10 cellular contexts compared by ENCODE assay signal in the genomic region with DNA sequence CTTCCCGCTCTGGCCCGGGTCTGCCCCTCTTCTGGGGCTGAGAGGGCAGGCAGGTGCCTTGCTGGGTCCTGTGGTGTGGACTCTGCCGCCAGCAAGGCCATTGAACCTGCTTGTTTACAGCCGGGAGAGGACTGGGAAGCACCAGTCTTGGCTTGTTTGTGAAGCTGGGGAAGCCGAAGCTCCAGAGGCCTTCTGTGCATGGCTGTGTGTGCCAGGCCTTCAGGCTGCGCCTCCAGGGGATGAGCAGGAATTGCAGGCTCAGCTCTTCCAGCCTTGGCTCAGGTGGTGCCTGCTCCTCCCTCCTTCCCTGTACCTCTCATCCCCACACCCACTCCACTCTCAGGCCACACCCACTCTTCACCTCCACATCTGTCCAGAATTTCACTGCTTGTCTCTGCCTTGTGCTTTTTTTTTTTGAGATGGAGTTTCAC. TPM values are rescaled to one million over a fixed set of nuclear protein-coding genes. Genes with fewer than 3 reads are reported as not detected.
A peak's percentile ranks its signal among the peaks of the same experiment; 100 is the strongest.
DNase-seq lines count a peak whose midpoint lies in the region; ATAC-seq and TF ChIP-seq lines count a peak whose summit lies in the region.
"Had no signal": no experiment of that assay in that cellular context is flagged by ENCODE, and none has a peak within 500 bp of the region (broad histone marks: within the 10 kb centered on the region; RNA-seq: fewer than 3 reads in every experiment).

No MANE protein-coding gene starts in this region.

- H3K4me1 Mint-ChIP-seq in stimulated activated naive CD8-positive, alpha-beta T cell treated with anti-CD3 and anti-CD28 coated beads, Interleukin-15, Interleukin-2, amounts not matched to agents 100 ng/mL and 50 ng/mL, for 24 hours (ENCODE audit: low read depth), result peaks cover 54% of the 10 kb centered on the region
- peaks cover 75% of the 10 kb centered on the region for H3K4me1 Mint-ChIP-seq in stimulated activated naive CD8-positive, alpha-beta T cell treated with anti-CD3 and anti-CD28 coated beads, Interleukin-15, amount 100 ng/mL, for 72 hours
- H3K4me1 Mint-ChIP-seq in natural killer cell treated with Interleukin-12 subunit alpha and Interleukin-12 subunit beta and Interleukin-15 and Interleukin-18, amount 100 ng/mL, for 72 hours (ENCODE audit: low read depth in 2 of 2), result peaks cover 37% of the 10 kb centered on the region in 2 donors

- no peak overlapping the region for H3K4me3 Mint-ChIP-seq in stimulated activated naive CD8-positive, alpha-beta T cell treated with anti-CD3 and anti-CD28 coated beads, Interleukin-15, Interleukin-2, amounts not matched to agents 100 ng/mL and 50 ng/mL, for 24 hours
- no peak overlapping the region for H3K4me3 Mint-ChIP-seq in stimulated activated naive CD8-positive, alpha-beta T cell treated with anti-CD3 and anti-CD28 coated beads, Interleukin-15, amount 100 ng/mL, for 72 hours
- H3K4me3 Mint-ChIP-seq in natural killer cell treated with Interleukin-12 subunit alpha and Interleukin-12 subunit beta and Interleukin-15 and Interleukin-18, amount 100 ng/mL, for 72 hours, result no peak overlapping the region

- no peak for ATAC-seq in stimulated activated naive CD8-positive, alpha-beta T cell treated with anti-CD3 and anti-CD28 coated beads, Interleukin-15, amount 100 ng/mL, for 72 hours
- no peak for ATAC-seq in GM18907 (IDR thresholded peaks at IDR 0.05; ENCODE audit: unreplicated experiment)
- ATAC-seq in natural killer cell treated with Interleukin-12 subunit alpha and Interleukin-12 subunit beta and Interleukin-15 and Interleukin-18, amount 100 ng/mL, for 72 hours, result no peak

- H3K27ac ChIP-seq in VCaP, result peak overlapping the region; percentile 82
- H3K27ac ChIP-seq: brain microvascular endothelial cell had no signal

- no peak for DNase-seq in stimulated activated naive CD8-positive, alpha-beta T cell treated with anti-CD3 and anti-CD28 coated beads, Interleukin-15, amount 100 ng/mL, for 72 hours
- DNase-seq in left kidney (ENCODE audit: low read depth, low spot score) (peak; percentile 47), EL (no peak)
- DNase-seq in natural killer cell treated with Interleukin-12 subunit alpha and Interleukin-12 subunit beta and Interleukin-15 and Interleukin-18, amount 100 ng/mL, for 72 hours (ENCODE audit: low spot score), result no peak
- DNase-seq in stimulated activated CD8-positive, alpha-beta memory T cell treated with anti-CD3 and anti-CD28 coated beads, Interleukin-4, amount 100 ng/mL, for 48 hours, result no peak
- DNase-seq: brain microvascular endothelial cell, NCI-H774 had no signal

- H3K36me3 Mint-ChIP-seq in stimulated activated naive CD8-positive, alpha-beta T cell treated with anti-CD3 and anti-CD28 coated beads, Interleukin-15, Interleukin-2, amounts not matched to agents 100 ng/mL and 50 ng/mL, for 24 hours (ENCODE audit: low read depth), result peaks cover 9% of the 10 kb centered on the region
- no peaks in the 10 kb centered on the region for H3K36me3 Mint-ChIP-seq in natural killer cell treated with Interleukin-12 subunit alpha and Interleukin-12 subunit beta and Interleukin-15 and Interleukin-18, amount 100 ng/mL, for 72 hours

- TF ChIP-seq CTCF in VCaP (conservative IDR thresholded peaks at IDR 0.05), result peak; percentile 40; the same call in 1 of the 2 replicates

- peak overlapping the region; percentile 40 for H3K27ac Mint-ChIP-seq in stimulated activated naive CD8-positive, alpha-beta T cell treated with anti-CD3 and anti-CD28 coated beads, Interleukin-15, Interleukin-2, amounts not matched to agents 100 ng/mL and 50 ng/mL, for 24 hours
- H3K27ac Mint-ChIP-seq in stimulated activated naive CD8-positive, alpha-beta T cell treated with anti-CD3 and anti-CD28 coated beads, Interleukin-15, amount 100 ng/mL, for 72 hours, result peak overlapping the region in 1 of 2 donors; percentile 95
- H3K27ac Mint-ChIP-seq in natural killer cell treated with Interleukin-12 subunit alpha and Interleukin-12 subunit beta and Interleukin-15 and Interleukin-18, amount 100 ng/mL, for 72 hours, result peak overlapping the region in 1 of 2 donors; percentile 77

- no peaks in the 10 kb centered on the region for H3K27me3 Mint-ChIP-seq in stimulated activated naive CD8-positive, alpha-beta T cell treated with anti-CD3 and anti-CD28 coated beads, Interleukin-15, Interleukin-2, amounts not matched to agents 100 ng/mL and 50 ng/mL, for 24 hours
- no peaks in the 10 kb centered on the region for H3K27me3 Mint-ChIP-seq in stimulated activated naive CD8-positive, alpha-beta T cell treated with anti-CD3 and anti-CD28 coated beads, Interleukin-15, amount 100 ng/mL, for 72 hours
- no peaks in the 10 kb centered on the region for H3K27me3 Mint-ChIP-seq in natural killer cell treated with Interleukin-12 subunit alpha and Interleukin-12 subunit beta and Interleukin-15 and Interleukin-18, amount 100 ng/mL, for 72 hours

- H3K9me3 Mint-ChIP-seq in stimulated activated naive CD8-positive, alpha-beta T cell treated with anti-CD3 and anti-CD28 coated beads, Interleukin-15, Interleukin-2, amounts not matched to agents 100 ng/mL and 50 ng/mL, for 24 hours, result no peaks in the 10 kb centered on the region
- no peaks in the 10 kb centered on the region for H3K9me3 Mint-ChIP-seq in stimulated activated naive CD8-positive, alpha-beta T cell treated with anti-CD3 and anti-CD28 coated beads, Interleukin-15, amount 100 ng/mL, for 72 hours
- H3K9me3 Mint-ChIP-seq in natural killer cell treated with Interleukin-12 subunit alpha and Interleukin-12 subunit beta and Interleukin-15 and Interleukin-18, amount 100 ng/mL, for 72 hours, result no peaks in the 10 kb centered on the region

RNA-seq across cellular contexts. Expression of a gene that starts 17.5 kb away (rescaled TPM):
- total RNA-seq in natural killer cell treated with Interleukin-12 subunit alpha and Interleukin-12 subunit beta and Interleukin-15 and Interleukin-18, amount 100 ng/mL, for 72 hours, result 100 to 1,000 TPM; 109 to 167 TPM

RNA-seq across cellular contexts. Expression of a gene that starts 25.0 kb away (rescaled TPM):
- 100 to 1,000 TPM in 1 of 2 donors, 10 to 100 TPM in 1; 74.0 to 110 TPM for total RNA-seq in natural killer cell treated with Interleukin-12 subunit alpha and Interleukin-12 subunit beta and Interleukin-15 and Interleukin-18, amount 100 ng/mL, for 72 hours

RNA-seq across cellular contexts. Expression of a gene that starts 28.5 kb away (rescaled TPM):
- total RNA-seq in natural killer cell treated with Interleukin-12 subunit alpha and Interleukin-12 subunit beta and Interleukin-15 and Interleukin-18, amount 100 ng/mL, for 72 hours, result under 1 TPM in 1 of 2 donors, not detected in 1; 0.28 TPM

RNA-seq across cellular contexts. Expression of a gene that starts 36.2 kb away (rescaled TPM):
- total RNA-seq in natural killer cell treated with Interleukin-12 subunit alpha and Interleukin-12 subunit beta and Interleukin-15 and Interleukin-18, amount 100 ng/mL, for 72 hours, result 10 to 100 TPM; 65.3 to 68.8 TPM

RNA-seq across cellular contexts. Expression of a gene that starts 58.5 kb away (rescaled TPM):
- 10 to 100 TPM; 29.9 to 31.7 TPM for total RNA-seq in natural killer cell treated with Interleukin-12 subunit alpha and Interleukin-12 subunit beta and Interleukin-15 and Interleukin-18, amount 100 ng/mL, for 72 hours
